Comparison of ENCODE assay signal across 15 cellular contexts in genomic region chr1:67524143-67525052, GRCh38.
DNase-seq lines count a peak whose midpoint lies in the region; ATAC-seq and TF ChIP-seq lines count a peak whose summit lies in the region.
"Had no signal": no experiment of that assay in that cellular context is flagged by ENCODE, and none has a peak within 500 bp of the region (broad histone marks: within the 10 kb centered on the region; RNA-seq: fewer than 3 reads in every experiment).

No MANE protein-coding gene starts in this region.

- H3K27ac Mint-ChIP-seq in glutamatergic neuron (ENCODE audit: unreplicated experiment): no peak overlapping the region
- H3K27ac Mint-ChIP-seq: B cell; stimulated activated effector memory CD8-positive, alpha-beta T cell treated with anti-CD3 and anti-CD28 coated beads, Interleukin-12 subunit alpha, Interleukin-12 subunit beta, amount 100 ng/mL, for 72 hours had no signal

- no peaks in the 10 kb centered on the region for H3K4me1 Mint-ChIP-seq in glutamatergic neuron (ENCODE audit: low read depth, unreplicated experiment)
- H3K4me1 Mint-ChIP-seq: B cell; stimulated activated effector memory CD8-positive, alpha-beta T cell treated with anti-CD3 and anti-CD28 coated beads, Interleukin-12 subunit alpha, Interleukin-12 subunit beta, amount 100 ng/mL, for 72 hours had no signal

- CTCF ChIA-PET in RWPE1 (lab: Yijun Ruan, JAX): interaction anchor here (0.6 to 1.4 kb wide), 5 partner anchors 12 to 236 kb away, joined by 3 read pairs; no protein-coding TSS in a partner anchor

- intact Hi-C loops in Right ventricle myocardium superior (cut with DNase I): no loop called here
- intact Hi-C loops in psoas muscle (cut with DNase I): no loop called here

- DNase-seq in cardiac muscle cell (ENCODE audit: low read depth in 1 of 2, low spot score in 1 of 2) (no peak), Right ventricle myocardium superior (no peak), OCI-M1 (lab: John Stamatoyannopoulos, UW) (peak; percentile 18), glutamatergic neuron (no peak), RWPE1 (ENCODE audit: low spot score) (no peak), psoas muscle (no peak)
- DNase-seq: amniotic stem cell, mesenchymal stem cell, NCI-H1092, SIG-M5, small intestine had no signal

- H3K27me3 ChIP-seq in cardiac muscle cell (peaks cover 3% of the 10 kb centered on the region), psoas muscle (ENCODE audit: insufficient read depth in 3 of 3, low read length in 2 of 3) (no peaks in the 10 kb centered on the region)

- 65 to 67% (median 66%) methylated on average over 7 of the region's 7 CpGs for WGBS in psoas muscle, 3 donors

- POLR2A ChIA-PET in RWPE1 (lab: Yijun Ruan, JAX; ENCODE audit: low non-redundant PET): no interaction called here

- H3K9me3 ChIP-seq in cardiac muscle cell (ENCODE audit: low read depth): no peaks in the 10 kb centered on the region
- no peaks in the 10 kb centered on the region for H3K9me3 ChIP-seq in psoas muscle

- H3K4me3 ChIP-seq in cardiac muscle cell: no peak overlapping the region
- H3K4me3 ChIP-seq in psoas muscle: no peak overlapping the region

- H3K4me1 ChIP-seq in cardiac muscle cell (ENCODE audit: low read depth) (no peaks in the 10 kb centered on the region), psoas muscle (no peaks in the 10 kb centered on the region)

- TF ChIP-seq CTCF in cardiac muscle cell (IDR thresholded peaks at IDR 0.05; ENCODE audit: low read depth, low read length): peak; percentile 25
- peak; percentile 19 for TF ChIP-seq CTCF in glutamatergic neuron (IDR thresholded peaks at IDR 0.05; ENCODE audit: partially characterized antibody, unreplicated experiment)
- TF ChIP-seq CTCF in RWPE1 (conservative IDR thresholded peaks at IDR 0.05; ENCODE audit: low read depth): no peak
- TF ChIP-seq CTCF in psoas muscle (IDR thresholded peaks at IDR 0.05): no peak

- H3K9me3 Mint-ChIP-seq in glutamatergic neuron (ENCODE audit: unreplicated experiment): peaks cover 3% of the 10 kb centered on the region
- H3K9me3 Mint-ChIP-seq: stimulated activated effector memory CD8-positive, alpha-beta T cell treated with anti-CD3 and anti-CD28 coated beads, Interleukin-12 subunit alpha, Interleukin-12 subunit beta, amount 100 ng/mL, for 72 hours had no signal

- no peaks in the 10 kb centered on the region for H3K36me3 Mint-ChIP-seq in glutamatergic neuron (ENCODE audit: unreplicated experiment)
- H3K36me3 Mint-ChIP-seq: stimulated activated effector memory CD8-positive, alpha-beta T cell treated with anti-CD3 and anti-CD28 coated beads, Interleukin-12 subunit alpha, Interleukin-12 subunit beta, amount 100 ng/mL, for 72 hours had no signal

- no peak for ATAC-seq in Right ventricle myocardium superior (ENCODE audit: poor library complexity)
- ATAC-seq in HG03457 (IDR thresholded peaks at IDR 0.05; ENCODE audit: unreplicated experiment): no peak
- ATAC-seq in HG03565 (IDR thresholded peaks at IDR 0.05; ENCODE audit: unreplicated experiment): no peak
- ATAC-seq in psoas muscle: no peak
- ATAC-seq: stimulated activated effector memory CD8-positive, alpha-beta T cell treated with anti-CD3 and anti-CD28 coated beads, Interleukin-12 subunit alpha, Interleukin-12 subunit beta, amount 100 ng/mL, for 72 hours had no signal

- no peak overlapping the region for H3K27ac ChIP-seq in cardiac muscle cell
- no peak overlapping the region for H3K27ac ChIP-seq in RWPE1
- no peak overlapping the region for H3K27ac ChIP-seq in psoas muscle

- H3K4me3 Mint-ChIP-seq in glutamatergic neuron (ENCODE audit: unreplicated experiment): no peak overlapping the region
- H3K4me3 Mint-ChIP-seq: B cell; stimulated activated effector memory CD8-positive, alpha-beta T cell treated with anti-CD3 and anti-CD28 coated beads, Interleukin-12 subunit alpha, Interleukin-12 subunit beta, amount 100 ng/mL, for 72 hours had no signal

- H3K36me3 ChIP-seq in cardiac muscle cell (no peaks in the 10 kb centered on the region), psoas muscle (ENCODE audit: insufficient read depth in 1 of 2, low read depth in 1 of 2) (no peaks in the 10 kb centered on the region)

- peaks cover 1% of the 10 kb centered on the region for H3K27me3 Mint-ChIP-seq in glutamatergic neuron (ENCODE audit: unreplicated experiment)

Comparison
In these comparisons a context has a peak if more than half of its experiments do, and no peak if none do; other contexts are left out.
1. CTCF ChIP-seq: peak in cardiac muscle cell (single experiment) and glutamatergic neuron (single experiment); none in RWPE1 (single experiment) and psoas muscle (single experiment).